Comparison of ENCODE assay signal across 9 cellular contexts in the genomic region with DNA sequence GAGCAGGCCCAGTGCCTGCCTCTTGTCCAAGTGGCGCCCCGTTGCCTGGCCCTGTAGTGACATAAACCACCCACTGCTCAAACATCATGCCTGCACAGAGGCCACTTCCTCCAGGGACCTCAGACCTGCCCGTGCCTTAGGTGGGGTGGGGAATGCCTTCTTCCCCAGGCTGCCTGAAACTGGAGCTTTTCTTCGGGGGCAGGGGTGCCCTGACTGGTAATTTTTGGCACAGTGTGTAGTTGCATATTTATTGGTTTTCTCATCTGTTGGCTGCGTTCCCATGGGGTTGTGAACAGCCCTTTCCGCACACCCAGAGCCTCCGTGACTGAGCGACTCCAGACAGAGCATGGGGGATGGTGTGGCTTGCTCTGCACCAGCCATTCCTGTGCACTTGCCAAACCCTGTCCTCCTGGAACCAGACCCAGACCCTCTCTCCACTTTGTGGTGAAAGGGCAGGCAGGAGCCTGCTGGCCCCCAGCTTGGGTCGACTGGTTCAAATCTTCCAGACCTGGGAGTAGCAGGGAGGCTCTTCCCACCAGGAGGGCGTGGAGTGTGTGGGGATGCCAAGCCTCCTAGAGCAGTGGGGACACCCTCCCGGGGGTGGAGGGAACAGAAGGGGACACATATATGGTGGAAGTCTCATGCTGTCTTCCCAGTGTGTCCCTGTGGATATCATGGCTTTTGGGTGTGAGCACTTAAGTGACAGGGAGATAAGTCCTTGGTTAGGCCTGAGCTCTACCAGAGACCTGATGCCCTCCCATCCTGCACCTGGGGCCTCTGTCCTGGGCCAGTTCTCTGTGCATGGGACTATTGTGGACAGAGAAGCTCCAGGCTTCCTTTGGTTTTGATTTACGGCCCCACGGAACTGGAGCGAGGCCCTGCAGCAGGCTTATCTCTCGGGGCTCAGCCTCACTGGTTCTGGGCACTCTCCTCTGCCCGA. TPM values are rescaled to one million over a fixed set of nuclear protein-coding genes. Genes with fewer than 3 reads are reported as not detected.
A peak's percentile ranks its signal among the peaks of the same experiment; 100 is the strongest.
DNase-seq lines count a peak whose midpoint lies in the region; ATAC-seq and TF ChIP-seq lines count a peak whose summit lies in the region.
"Had no signal": no experiment of that assay in that cellular context is flagged by ENCODE, and none has a peak within 500 bp of the region (broad histone marks: within the 10 kb centered on the region; RNA-seq: fewer than 3 reads in every experiment).

No MANE protein-coding gene starts in this region.

- peak; percentile 74 for ATAC-seq in body of pancreas
- ATAC-seq in GM18873 (IDR thresholded peaks at IDR 0.05; ENCODE audit: low FRiP score, unreplicated experiment), result no peak
- ATAC-seq in CD8-positive, alpha-beta T cell, result no peak

- TF ChIP-seq POLR2A in body of pancreas (IDR thresholded peaks at IDR 0.05), result peak in 1 of 3 donors; percentile 30

- in situ Hi-C loops in ACHN (cut with HindIII; ENCODE audit: low pct_ligation_motif_present, low pct_unique_long_range_greater_than_20kb, low sequenced_read_pairs), result no loop called here

- 29 to 54% methylated on average over 8 to 16 of the region's 16 CpGs for whole genome bisulfite sequencing in body of pancreas, 2 donors

- intact Hi-C loops in body of pancreas (cut with DNase I), result no loop called here
- intact Hi-C loops in CD8-positive, alpha-beta T cell (cut with DNase I, micrococcal nuclease), result no loop called here

- no peaks in the 10 kb centered on the region for H3K9me3 ChIP-seq in body of pancreas
- no peaks in the 10 kb centered on the region for H3K9me3 ChIP-seq in CD8-positive, alpha-beta T cell (ENCODE audit: low read length)

- peaks cover 76% of the 10 kb centered on the region for H3K4me1 ChIP-seq in body of pancreas
- H3K4me1 ChIP-seq in CD8-positive, alpha-beta T cell (ENCODE audit: insufficient read depth, low read length), result no peaks in the 10 kb centered on the region

- peak in 1 of 7 experiments; percentile 3 for TF ChIP-seq CTCF in body of pancreas (IDR thresholded peaks at IDR 0.05)
- TF ChIP-seq CTCF in CD8-positive, alpha-beta T cell (IDR thresholded peaks at IDR 0.05), result no peak

- CTCF ChIA-PET in CD8-positive, alpha-beta T cell (lab: Charles Lee), result no interaction called here

- H3K4me3 ChIP-seq in body of pancreas, result no peak overlapping the region
- no peak overlapping the region for H3K4me3 ChIP-seq in CD8-positive, alpha-beta T cell (ENCODE audit: low read depth, low read length)

- no peaks in the 10 kb centered on the region for H3K27me3 ChIP-seq in body of pancreas
- no peaks in the 10 kb centered on the region for H3K27me3 ChIP-seq in layer of hippocampus (ENCODE audit: control insufficient read depth, insufficient read depth, low read length)
- no peaks in the 10 kb centered on the region for H3K27me3 ChIP-seq in CD8-positive, alpha-beta T cell (ENCODE audit: insufficient read depth, low read length)

- no peaks in the 10 kb centered on the region for H3K36me3 Mint-ChIP-seq in CD8-positive, alpha-beta T cell

- H3K36me3 ChIP-seq in body of pancreas (replicated peaks in 1 of 2; ENCODE audit: insufficient read depth in 1 of 2, low read depth in 2 of 2), result no peaks in the 10 kb centered on the region
- H3K36me3 ChIP-seq in CD8-positive, alpha-beta T cell (ENCODE audit: insufficient read depth, low read length), result no peaks in the 10 kb centered on the region

- H3K4me3 Mint-ChIP-seq in CD8-positive, alpha-beta T cell, result no peak overlapping the region
- H3K4me3 Mint-ChIP-seq: central memory CD8-positive, alpha-beta T cell had no signal

- POLR2A ChIA-PET in CD8-positive, alpha-beta T cell (lab: Charles Lee), result no interaction called here

- DNase-seq in ACHN (peak; percentile 2), HT1080 (ENCODE audit: low read depth) (peak; percentile 76), body of pancreas (peak; percentile 58 to 84 (median 78))
- DNase-seq in CD8-positive, alpha-beta T cell, result no peak
- DNase-seq in central memory CD4-positive, alpha-beta T cell, result no peak
- no peak for DNase-seq in stimulated activated CD4-positive, alpha-beta T cell treated with anti-CD3 and anti-CD28 coated beads, Interleukin-12 subunit alpha, Interleukin-12 subunit beta, amount 100 ng/mL, for 4 hours

- H3K27me3 Mint-ChIP-seq in CD8-positive, alpha-beta T cell (ENCODE audit: low read depth), result peaks cover 4% of the 10 kb centered on the region

- peaks cover 7% of the 10 kb centered on the region for H3K4me1 Mint-ChIP-seq in CD8-positive, alpha-beta T cell (ENCODE audit: low read depth)
- H3K4me1 Mint-ChIP-seq: central memory CD8-positive, alpha-beta T cell had no signal

- H3K27ac ChIP-seq in body of pancreas (peak overlapping the region; percentile 69 to 87 (median 78)), layer of hippocampus (ENCODE audit: low read depth, low read length) (peak overlapping the region; percentile 4)
- H3K27ac ChIP-seq in CD8-positive, alpha-beta T cell (ENCODE audit: low read depth, low read length), result no peak overlapping the region

- H3K9me3 Mint-ChIP-seq in CD8-positive, alpha-beta T cell, result no peaks in the 10 kb centered on the region
- H3K9me3 Mint-ChIP-seq: central memory CD8-positive, alpha-beta T cell had no signal

- no peak overlapping the region for H3K27ac Mint-ChIP-seq in CD8-positive, alpha-beta T cell

RNA-seq across cellular contexts. Expression of gene WNK2, which starts 39.6 kb away (rescaled TPM):
- not detected in 2 replicates for total RNA-seq in HT1080 (2014; rRNA removed; shearing (Covaris generic))
- polyA plus RNA-seq in HT1080 (2015; cell fraction: cytosol; rRNA removed), result not detected in 2 replicates
- polyA plus RNA-seq in HT1080 (2015; cell fraction: nucleus; rRNA removed), result not detected in 2 replicates
- total RNA-seq in body of pancreas, result 100 to 1,000 TPM in 1 of 2 donors, 10 to 100 TPM in 1; 85.4 to 173 TPM
- under 1 TPM; 0.25 to 0.30 TPM for total RNA-seq in CD8-positive, alpha-beta T cell

Comparison
In these comparisons a context has a peak if more than half of its experiments do, and no peak if none do; other contexts are left out.
1. DNase-seq: peak in ACHN (single experiment), HT1080 (single experiment) and body of pancreas (4 of 4); none in CD8-positive, alpha-beta T cell (0 of 7), central memory CD4-positive, alpha-beta T cell (single experiment) and stimulated activated CD4-positive, alpha-beta T cell treated with anti-CD3 and anti-CD28 coated beads, Interleukin-12 subunit alpha, Interleukin-12 subunit beta, amount 100 ng/mL, for 4 hours (single experiment).
2. RNA of gene WNK2, which starts 39.6 kb away (total RNA-seq): 85.4 to 173 TPM in body of pancreas; 0.25 to 0.30 TPM in CD8-positive, alpha-beta T cell and not detected in HT1080; every median in the first group is over 10 times any median in the second.